In genomic region chr2:27807476-27807875, GRCh38 we compare ENCODE assay signal across 1 cellular context.
TF ChIP-seq lines count a peak whose summit lies in the region.

No MANE protein-coding gene starts in this region.

TF ChIP-seq in GM23338, 12 proteins besides CTCF, POLR2A, EP300 and RAD21 (continued from another document):
- TF ChIP-seq REST (IDR thresholded peaks at IDR 0.05; ENCODE audit: unreplicated experiment) (no peak), JUNB (IDR thresholded peaks at IDR 0.05; ENCODE audit: unreplicated experiment) (no peak), ZNF331 (CRISPR knock-in tag; IDR thresholded peaks at IDR 0.05; ENCODE audit: low read depth) (no peak), NANOG (IDR thresholded peaks at IDR 0.05; ENCODE audit: borderline replicate concordance) (no peak), STAT1 (IDR thresholded peaks at IDR 0.05; ENCODE audit: unreplicated experiment) (no peak), EZH2 (IDR thresholded peaks at IDR 0.05; ENCODE audit: low read depth, unreplicated experiment) (no peak), POLR2AphosphoS5 (IDR thresholded peaks at IDR 0.05; ENCODE audit: low read depth) (no peak), CREB1 (CRISPR knock-in tag; IDR thresholded peaks at IDR 0.05; ENCODE audit: low read depth) (no peak), ETS1 (IDR thresholded peaks at IDR 0.05) (no peak), EZH2phosphoT487 (IDR thresholded peaks at IDR 0.05; ENCODE audit: unreplicated experiment) (no peak)
TF ChIP-seq in GM23338: peak in this region for 0.
